ENCODE assay signal across 1 cellular context in genomic region chr4:52202251-52202779, GRCh38.
TF ChIP-seq lines count a peak whose summit lies in the region.

No MANE protein-coding gene starts in this region.

TF ChIP-seq in GM23338, 12 proteins besides CTCF, POLR2A, EP300 and RAD21 (continued from another document):
- TF ChIP-seq EZH2phosphoT487 (IDR thresholded peaks at IDR 0.05; ENCODE audit: unreplicated experiment) (no peak), STAT1 (IDR thresholded peaks at IDR 0.05; ENCODE audit: unreplicated experiment) (no peak), REST (IDR thresholded peaks at IDR 0.05; ENCODE audit: unreplicated experiment) (no peak), ZNF114 (CRISPR knock-in tag; IDR thresholded peaks at IDR 0.05) (no peak), NANOG (IDR thresholded peaks at IDR 0.05; ENCODE audit: borderline replicate concordance) (no peak), ZNF331 (CRISPR knock-in tag; IDR thresholded peaks at IDR 0.05; ENCODE audit: low read depth) (no peak), CREB1 (CRISPR knock-in tag; IDR thresholded peaks at IDR 0.05; ENCODE audit: low read depth) (no peak)
